8 cellular contexts compared by ENCODE assay signal in genomic region chr9:136762915-136763648, GRCh38. TPM values are rescaled to one million over a fixed set of nuclear protein-coding genes. Genes with fewer than 3 reads are reported as not detected.
DNase-seq lines count a peak whose midpoint lies in the region; ATAC-seq, FAIRE-seq and TF ChIP-seq lines count a peak whose summit lies in the region.
"Had no signal": no experiment of that assay in that cellular context is flagged by ENCODE, and none has a peak within 500 bp of the region (broad histone marks: within the 10 kb centered on the region; RNA-seq: fewer than 3 reads in every experiment).

No MANE protein-coding gene starts in this region.

- H3K4me1 Mint-ChIP-seq in H9 = peaks cover 15 to 28% of the 10 kb centered on the region in 2 experiments

- peak; percentile 96 for DNase-seq in H9
- DNase-seq in SK-MEL-5 (ENCODE audit: low read depth, low spot score) = peak; percentile 66
- DNase-seq in epithelial cell of esophagus (ENCODE audit: low read depth) = peak; percentile 36
- DNase-seq in stimulated activated CD4-positive, alpha-beta T cell treated with anti-CD3 and anti-CD28 coated beads, Interleukin-1b, Interleukin-23, amount 100 ng/mL, for 48 hours = peak; percentile 50
- no peak for DNase-seq in GM12892 (ENCODE audit: insufficient read length)
- DNase-seq in DMS79 (lab: John Stamatoyannopoulos, UW) = no peak

- no peak overlapping the region for H2BK120ac ChIP-seq in H9 (ENCODE audit: low read depth, low read length, poor library complexity, severe bottlenecking)

- H3K36me3 Mint-ChIP-seq in H9 (ENCODE audit: insufficient read depth in 1 of 3, low read depth in 3 of 3) = no peaks in the 10 kb centered on the region; a peak in 1 of 7 replicates

- no peak overlapping the region for H3T11ph ChIP-seq in H9 (ENCODE audit: low read length)

- H3K56ac ChIP-seq in H9 (ENCODE audit: insufficient read length, low read depth, low read length) = no peak overlapping the region

- no peak overlapping the region for H2BK15ac ChIP-seq in H9 (ENCODE audit: low read depth, low read length)

- no peak overlapping the region for H2AK5ac ChIP-seq in H9 (ENCODE audit: insufficient read length, low read length)

- no peaks in the 10 kb centered on the region for H4K20me1 ChIP-seq in H9 (ENCODE audit: control insufficient read depth, insufficient read depth, insufficient read length)

- H2BK20ac ChIP-seq in H9 (ENCODE audit: low read depth, low read length, poor library complexity, severe bottlenecking) = no peak overlapping the region

- no peak for FAIRE-seq in GM12892 (lab: Jason Lieb, UNC)

- H3K27ac ChIP-seq in H9 (ENCODE audit: insufficient read length, low read depth, low read length) = no peak overlapping the region
- H3K27ac ChIP-seq: dorsolateral prefrontal cortex had no signal

- no peak overlapping the region for H4K5ac ChIP-seq in H9 (ENCODE audit: insufficient read length, low read depth, low read length)

- H3K4me2 ChIP-seq in H9 (ENCODE audit: insufficient read depth, insufficient read length, low read length) = no peak overlapping the region

- no peak overlapping the region for H3K14ac ChIP-seq in H9 (ENCODE audit: insufficient read depth, low read length)

- no peak overlapping the region for H3K4ac ChIP-seq in H9 (ENCODE audit: low read depth, low read length)

- peak overlapping the region in 1 of 2 experiments; percentile 55; a peak in 1 of 5 replicates for H3K4me3 Mint-ChIP-seq in H9

- no peak overlapping the region for H4K91ac ChIP-seq in H9 (ENCODE audit: insufficient read length, low read depth, low read length)

- H3K27me3 ChIP-seq in H9 (ENCODE audit: insufficient read depth, low read length) = no peaks in the 10 kb centered on the region
- H3K27me3 ChIP-seq: dorsolateral prefrontal cortex had no signal

- H3K18ac ChIP-seq in H9 (ENCODE audit: insufficient read length, low read depth, low read length) = no peak overlapping the region

- no peak overlapping the region for H2BK5ac ChIP-seq in H9 (ENCODE audit: insufficient read length, low read length)

- no peaks in the 10 kb centered on the region for H3K79me1 ChIP-seq in H9 (ENCODE audit: insufficient read depth, low read depth, low read length, poor library complexity, severe bottlenecking)

- no peak for ATAC-seq in HG03439 (IDR thresholded peaks at IDR 0.05; ENCODE audit: unreplicated experiment)

- H3K23ac ChIP-seq in H9 (ENCODE audit: insufficient read length, low read depth, low read length) = no peak overlapping the region

- WGBS in H9 (ENCODE audit: extremely low coverage, insufficient read length, low lambda C conversion rate) = no CpG with 5 or more reads among the region's 37 CpGs

- no peaks in the 10 kb centered on the region for H3K4me1 ChIP-seq in H9 (ENCODE audit: insufficient read depth, low read length)

- no peak overlapping the region for H3K9ac ChIP-seq in H9 (ENCODE audit: extremely low read depth, insufficient read length, low read length)

- H3K23me2 ChIP-seq in H9 (ENCODE audit: insufficient read length, low read depth, low read length, poor library complexity, severe bottlenecking) = no peaks in the 10 kb centered on the region

- in situ Hi-C loops in SK-MEL-5 (cut with HindIII; ENCODE audit: low pct_unique_long_range_greater_than_20kb, low sequenced_read_pairs) = no loop called here

- H3K9me3 ChIP-seq in H9 (ENCODE audit: control insufficient read depth, low read depth, low read length) = no peaks in the 10 kb centered on the region

- no peaks in the 10 kb centered on the region for H3K79me2 ChIP-seq in H9 (ENCODE audit: insufficient read depth, low read length)

- H2BK12ac ChIP-seq in H9 (ENCODE audit: insufficient read length, low read depth, low read length) = no peak overlapping the region

- no peak for TF ChIP-seq POLR2A in GM12892 (IDR thresholded peaks at IDR 0.05; ENCODE audit: low read depth, low read length)

- TF ChIP-seq CTCF in H9 (conservative IDR thresholded peaks at IDR 0.05) (no peak), epithelial cell of esophagus (IDR thresholded peaks at IDR 0.05; ENCODE audit: insufficient read depth, low read depth, low read length, missing control alignments) (no peak)

- H3K27ac Mint-ChIP-seq in H9 = no peak overlapping the region

- no peak overlapping the region for H4K8ac ChIP-seq in H9 (replicated peaks; ENCODE audit: insufficient read length, low read depth, low read length)

- no peak overlapping the region for H3K4me3 ChIP-seq in epithelial cell of esophagus (ENCODE audit: low read length)
- H3K4me3 ChIP-seq: dorsolateral prefrontal cortex had no signal

- no peak overlapping the region for H2AFZ ChIP-seq in H9 (ENCODE audit: low read length)

- peaks cover 15% of the 10 kb centered on the region for H3K27me3 Mint-ChIP-seq in H9 (ENCODE audit: low read depth)

- peaks cover 0 to 5% of the 10 kb centered on the region in 2 experiments; a peak in 1 of 5 replicates for H3K9me3 Mint-ChIP-seq in H9

RNA-seq across cellular contexts. Expression of gene LCN15, which starts 1.2 kb away (rescaled TPM):
- total RNA-seq in H9 (2021) = 0.61 TPM in 1 of 2 replicates, not detected in the other
- total RNA-seq in SK-MEL-5 (2014; rRNA removed; shearing (Covaris generic)) = 0.05 and 0.21 TPM in 2 replicates
- 0.11 TPM in 1 of 2 replicates, not detected in the other for polyA plus RNA-seq in SK-MEL-5 (2015; cell fraction: cytosol; rRNA removed)
- polyA plus RNA-seq in SK-MEL-5 (2015; cell fraction: nucleus; rRNA removed) = 0.07 TPM in 1 of 2 replicates, not detected in the other
- not detected for polyA plus RNA-seq in GM12892 (2012; ENCODE audit: missing spikeins)

RNA-seq across cellular contexts. Expression of gene LCN8, which starts 5.0 kb away (rescaled TPM):
- total RNA-seq in H9 (2021) = not detected in 2 replicates
- total RNA-seq in SK-MEL-5 (2014; rRNA removed; shearing (Covaris generic)) = not detected in 2 replicates
- not detected in 2 replicates for polyA plus RNA-seq in SK-MEL-5 (2015; cell fraction: cytosol; rRNA removed)
- polyA plus RNA-seq in SK-MEL-5 (2015; cell fraction: nucleus; rRNA removed) = not detected in 2 replicates
- not detected for polyA plus RNA-seq in GM12892 (2012; ENCODE audit: missing spikeins)

RNA-seq across cellular contexts. Expression of gene LCN6, which starts 14.8 kb away (rescaled TPM):
- total RNA-seq in H9 (2021) = not detected in 2 replicates
- not detected in 2 replicates for total RNA-seq in SK-MEL-5 (2014; rRNA removed; shearing (Covaris generic))
- not detected in 2 replicates for polyA plus RNA-seq in SK-MEL-5 (2015; cell fraction: cytosol; rRNA removed)
- not detected in 2 replicates for polyA plus RNA-seq in SK-MEL-5 (2015; cell fraction: nucleus; rRNA removed)
- polyA plus RNA-seq in GM12892 (2012; ENCODE audit: missing spikeins) = not detected

RNA-seq across cellular contexts. Expression of gene LCN10, which starts 20.3 kb away (rescaled TPM):
- total RNA-seq in H9 (2021) = 0.75 and 1.5 TPM in 2 replicates
- total RNA-seq in SK-MEL-5 (2014; rRNA removed; shearing (Covaris generic)) = not detected in 2 replicates
- not detected in 2 replicates for polyA plus RNA-seq in SK-MEL-5 (2015; cell fraction: cytosol; rRNA removed)
- 0.39 TPM in 1 of 2 replicates, not detected in the other for polyA plus RNA-seq in SK-MEL-5 (2015; cell fraction: nucleus; rRNA removed)
- 2.4 TPM for polyA plus RNA-seq in GM12892 (2012; ENCODE audit: missing spikeins)

RNA-seq across cellular contexts. Expression of gene TMEM141, which starts 28.1 kb away (rescaled TPM):
- total RNA-seq in H9 (2021) = 55.2 and 58.9 TPM in 2 replicates
- total RNA-seq in SK-MEL-5 (2014; rRNA removed; shearing (Covaris generic)) = 47.1 and 50.8 TPM in 2 replicates
- polyA plus RNA-seq in SK-MEL-5 (2015; cell fraction: cytosol; rRNA removed) = 62.0 and 81.0 TPM in 2 replicates
- polyA plus RNA-seq in SK-MEL-5 (2015; cell fraction: nucleus; rRNA removed) = 22.1 and 73.1 TPM in 2 replicates
- 34.6 TPM for polyA plus RNA-seq in GM12892 (2012; ENCODE audit: missing spikeins)

Comparison
In these comparisons a context has a peak if more than half of its experiments do, and no peak if none do; other contexts are left out.
1. DNase-seq: peak in H9 (single experiment), SK-MEL-5 (single experiment), epithelial cell of esophagus (single experiment) and stimulated activated CD4-positive, alpha-beta T cell treated with anti-CD3 and anti-CD28 coated beads, Interleukin-1b, Interleukin-23, amount 100 ng/mL, for 48 hours (single experiment); none in GM12892 (single experiment) and DMS79 (single experiment).